In genomic region chr3:187823802-187824201, GRCh38 we compare ENCODE assay signal across 4 cellular contexts.
"Had no signal": no experiment of that assay in that cellular context is flagged by ENCODE, and none has a peak within 500 bp of the region (broad histone marks: within the 10 kb centered on the region; RNA-seq: fewer than 3 reads in every experiment).

No MANE protein-coding gene starts in this region.

- H3K27ac Mint-ChIP-seq: GM23338, H9 had no signal

- H3K9me3 Mint-ChIP-seq: GM23338, H9 had no signal

- H3K4me3 Mint-ChIP-seq: GM23338, H9 had no signal

- H2AFZ ChIP-seq: GM23338 had no signal

- H3K4me1 Mint-ChIP-seq: GM23338, H9 had no signal

- H3K4me3 ChIP-seq: GM23338 had no signal

- H3K4me2 ChIP-seq: GM23338 had no signal

- DNase-seq: H9, HCEC 1CT, IMR-90 had no signal

- ATAC-seq: GM23338 had no signal
